1 cellular context compared by ENCODE assay signal in genomic region chr3:86991840-86992430, GRCh38.
TF ChIP-seq lines count a peak whose summit lies in the region.

No MANE protein-coding gene starts in this region.

TF ChIP-seq in HCT116, 20 proteins besides CTCF, POLR2A, EP300 and RAD21 (continued from another document):
- TF ChIP-seq ATF3 (IDR thresholded peaks at IDR 0.05) (no peak), YY1 (IDR thresholded peaks at IDR 0.05; ENCODE audit: extremely low read depth, insufficient replicate concordance, low read depth, low read length) (no peak), ZNF274 (IDR thresholded peaks at IDR 0.05; ENCODE audit: low read depth, low read length) (no peak), POLR2AphosphoS5 (IDR thresholded peaks at IDR 0.05; ENCODE audit: low read depth, low read length) (no peak), ZFX (IDR thresholded peaks at IDR 0.05) (no peak)
TF ChIP-seq in HCT116: peak in this region for 0.
